ENCODE assay signal across 8 cellular contexts in the genomic region with DNA sequence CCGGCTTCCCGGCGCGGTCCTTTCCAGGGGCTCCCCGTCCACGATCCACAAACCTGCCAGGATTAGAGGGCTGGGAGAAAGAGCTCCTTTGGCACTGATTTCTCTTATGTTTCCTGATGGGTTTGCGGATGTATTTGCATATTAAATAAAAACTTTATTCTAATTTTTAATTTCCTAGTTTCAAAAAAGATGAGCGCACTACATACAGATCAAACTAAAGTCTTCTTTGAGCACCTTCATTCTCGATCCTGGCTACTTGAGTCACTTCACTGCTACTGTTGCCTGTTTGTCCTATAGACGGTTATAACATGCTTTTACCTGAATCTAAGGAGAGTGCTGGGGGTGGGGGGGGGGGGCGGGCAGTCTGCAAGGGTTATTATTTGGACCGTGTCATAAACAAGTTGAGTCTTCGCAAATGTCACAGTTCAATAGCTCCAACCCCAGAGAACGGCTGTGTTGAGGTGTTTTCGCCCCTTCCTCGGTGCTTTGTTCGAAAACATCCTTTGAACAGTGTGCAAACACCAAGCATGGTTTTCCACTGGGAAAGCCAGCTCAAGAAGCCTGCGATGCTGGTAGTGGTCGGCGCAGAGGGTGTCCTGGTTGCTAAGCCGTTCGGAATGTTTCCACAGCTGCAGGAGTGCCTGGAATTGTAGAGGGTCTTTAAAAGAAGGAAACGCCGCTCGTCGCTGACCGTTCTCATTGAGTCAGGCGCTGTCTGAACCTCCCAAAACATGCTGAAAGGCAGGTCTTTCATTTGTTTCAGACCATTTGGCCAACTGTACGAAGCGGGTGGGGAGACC. TPM values are rescaled to one million over a fixed set of nuclear protein-coding genes. Genes with fewer than 3 reads are reported as not detected.
A peak's percentile ranks its signal among the peaks of the same experiment; 100 is the strongest.
DNase-seq lines count a peak whose midpoint lies in the region; ATAC-seq and TF ChIP-seq lines count a peak whose summit lies in the region.

No MANE protein-coding gene starts in this region.

- H3K27me3 ChIP-seq in HCT116 (ENCODE audit: insufficient read depth, low read length), result no peaks in the 10 kb centered on the region
- H3K27me3 ChIP-seq in SJSA1 (replicated peaks), result no peaks in the 10 kb centered on the region
- H3K27me3 ChIP-seq in hepatocyte, result no peaks in the 10 kb centered on the region
- H3K27me3 ChIP-seq in skeletal muscle tissue (ENCODE audit: control insufficient read depth in 3 of 3, insufficient read depth in 3 of 3, low read length in 3 of 3), result no peaks in the 10 kb centered on the region

- POLR2A ChIA-PET in HCT116 (lab: Charles Lee), result interaction anchor here (1.1 to 1.7 kb wide), 4 partner anchors 10 to 89 kb away, joined by 3 to 9 read pairs (median 4); no protein-coding TSS in a partner anchor

- TF ChIP-seq POLR2A in HCT116 (IDR thresholded peaks at IDR 0.05; ENCODE audit: borderline replicate concordance, extremely low read depth, insufficient read depth, insufficient read length), result no peak

- intact Hi-C loops in HCT116 (cut with micrococcal nuclease), result loop anchor here (1.0 to 10.0 kb wide), 6 partner anchors 82 to 278 kb away; a partner anchor contains a TSS
- intact Hi-C loops in posterior vena cava (cut with DNase I), result loop anchor here (2.0 to 10.0 kb wide), 3 partner anchors 82 to 274 kb away; no protein-coding TSS in a partner anchor

- RAD21 ChIA-PET in HCT116 (lab: Charles Lee; ENCODE audit: low non-redundant PET in 1 of 2, low total read pairs in 2 of 2, uncharacterized antibody in 2 of 2, unreplicated experiment in 2 of 2), result interaction anchor here in 1 of 2 experiments (0.6 kb wide), 1 partner anchor 60 kb away, joined by 5 read pairs; no protein-coding TSS in a partner anchor

- H3K9me2 ChIP-seq in HCT116 (ENCODE audit: insufficient read depth) (no peaks in the 10 kb centered on the region), hepatocyte (replicated peaks; ENCODE audit: insufficient read depth) (no peaks in the 10 kb centered on the region)

- no peak for TF ChIP-seq RAD21 in HCT116 (IDR thresholded peaks at IDR 0.05; ENCODE audit: low read depth)

- 11% methylated on average over 30 of the region's 30 CpGs for WGBS in hepatocyte (ENCODE audit: low lambda C conversion rate, missing lambda C conversion rate)

- H4K20me1 ChIP-seq in HCT116 (ENCODE audit: insufficient read depth) (no peaks in the 10 kb centered on the region), hepatocyte (ENCODE audit: insufficient read depth, poor library complexity, severe bottlenecking) (no peaks in the 10 kb centered on the region)

- H3K27ac ChIP-seq in HCT116 (ENCODE audit: low read depth, low read length) (peak overlapping the region; percentile 75), SJSA1 (no peak overlapping the region), hepatocyte (no peak overlapping the region), skeletal muscle tissue (ENCODE audit: low read depth, low read length) (no peak overlapping the region)

- CTCF ChIA-PET in HCT116 (lab: Charles Lee), result interaction anchor here (0.9 to 1.7 kb wide), 13 partner anchors 11 to 282 kb away, joined by 3 to 8 read pairs (median 4); no protein-coding TSS in a partner anchor

- H3K4me2 ChIP-seq in HCT116 (ENCODE audit: low read length) (peak overlapping the region; percentile 100), hepatocyte (peak overlapping the region; percentile 97)

- H3K4me1 ChIP-seq in HCT116 (ENCODE audit: control insufficient read depth in 1 of 2, insufficient read depth in 2 of 2, low read length in 2 of 2) (peaks cover 10 to 28% of the 10 kb centered on the region in 2 experiments), SJSA1 (replicated peaks) (peaks cover 21% of the 10 kb centered on the region), hepatocyte (ENCODE audit: insufficient read depth) (peaks cover 6% of the 10 kb centered on the region), skeletal muscle tissue (ENCODE audit: control insufficient read depth in 3 of 3, insufficient read depth in 3 of 3, low read length in 3 of 3) (peaks cover 8 to 24% (median 16%) of the 10 kb centered on the region in 3 donors)

- no peaks in the 10 kb centered on the region for H3K9me3 ChIP-seq in HCT116 (ENCODE audit: control insufficient read depth in 1 of 2, insufficient read depth in 1 of 2, low read depth in 1 of 2, low read length in 2 of 2)
- no peaks in the 10 kb centered on the region for H3K9me3 ChIP-seq in SJSA1 (replicated peaks)
- no peaks in the 10 kb centered on the region for H3K9me3 ChIP-seq in hepatocyte (ENCODE audit: low read depth)
- no peaks in the 10 kb centered on the region for H3K9me3 ChIP-seq in skeletal muscle tissue (ENCODE audit: control insufficient read depth in 3 of 3, low read length in 3 of 3)

- H3K79me2 ChIP-seq in HCT116 (ENCODE audit: insufficient read depth, low read length) (peaks cover 13% of the 10 kb centered on the region), hepatocyte (peaks cover 24% of the 10 kb centered on the region)

- no peak for ATAC-seq in HCT116

- H3K9ac ChIP-seq in HCT116 (ENCODE audit: low read length), result peak overlapping the region; percentile 80
- H3K9ac ChIP-seq in skeletal muscle tissue (ENCODE audit: low read depth in 1 of 3, low read length in 3 of 3), result peak overlapping the region in 1 of 3 donors; percentile 76

- DNase-seq in HCT116 (ENCODE audit: low read depth, low spot score) (no peak), SJSA1 (ENCODE audit: low read depth in 1 of 2, low spot score in 2 of 2) (no peak), hepatocyte (ENCODE audit: low spot score) (no peak), NCI-H187 (lab: John Stamatoyannopoulos, UW) (no peak), posterior vena cava (ENCODE audit: low spot score) (no peak), D341Med (ENCODE audit: low spot score) (no peak), UCSD-AML1 (lab: John Stamatoyannopoulos, UW; ENCODE audit: unreplicated experiment) (no peak)

- no peaks in the 10 kb centered on the region for H3K36me3 ChIP-seq in HCT116 (ENCODE audit: control insufficient read depth in 1 of 2, insufficient read depth in 2 of 2, low read length in 2 of 2)
- peaks cover 33% of the 10 kb centered on the region for H3K36me3 ChIP-seq in SJSA1
- no peaks in the 10 kb centered on the region for H3K36me3 ChIP-seq in hepatocyte (replicated peaks; ENCODE audit: insufficient read depth, low read depth)
- H3K36me3 ChIP-seq in skeletal muscle tissue (ENCODE audit: control insufficient read depth in 3 of 3, insufficient read depth in 3 of 3, low read length in 3 of 3), result no peaks in the 10 kb centered on the region

- peak overlapping the region; percentile 96 for H2AFZ ChIP-seq in HCT116 (ENCODE audit: low read depth, low read length, poor library complexity, severe bottlenecking)
- H2AFZ ChIP-seq in hepatocyte, result peak overlapping the region; percentile 43

- peak overlapping the region; percentile 93 to 97 for H3K4me3 ChIP-seq in HCT116 (replicated peaks in 1 of 2; ENCODE audit: low read depth in 1 of 2, low read length in 2 of 2)
- peak overlapping the region; percentile 86 for H3K4me3 ChIP-seq in SJSA1
- peak overlapping the region; percentile 88 for H3K4me3 ChIP-seq in hepatocyte
- peak overlapping the region; percentile 71 to 94 (median 85) for H3K4me3 ChIP-seq in skeletal muscle tissue (ENCODE audit: low read length in 3 of 3)

- TF ChIP-seq CTCF in HCT116 (IDR thresholded peaks at IDR 0.05 in 2 of 3, conservative IDR thresholded peaks at IDR 0.05 in 1 of 3; ENCODE audit: borderline replicate concordance in 1 of 3, insufficient read depth in 1 of 3, low read depth in 2 of 3, low read length in 2 of 3), result no peak
- TF ChIP-seq CTCF in hepatocyte (IDR thresholded peaks at IDR 0.05; ENCODE audit: poor library complexity), result no peak

- no TSS peak for BruUV-seq in HCT116 (replicated peaks; lab: Mats Ljungman, UMichigan)

TF ChIP-seq in HCT116, 20 proteins besides CTCF, POLR2A, EP300 and RAD21 (continues in another document):
- TF ChIP-seq SIN3A (IDR thresholded peaks at IDR 0.05; ENCODE audit: low read depth) (no peak), FOSL1 (IDR thresholded peaks at IDR 0.05; ENCODE audit: low read depth) (no peak), TCF7L2 (IDR thresholded peaks at IDR 0.05; ENCODE audit: borderline replicate concordance, extremely low read depth, insufficient read depth, insufficient read length) (no peak), CBX3 (IDR thresholded peaks at IDR 0.05; ENCODE audit: low read depth) (no peak)
- TF ChIP-seq, protein P1, sequence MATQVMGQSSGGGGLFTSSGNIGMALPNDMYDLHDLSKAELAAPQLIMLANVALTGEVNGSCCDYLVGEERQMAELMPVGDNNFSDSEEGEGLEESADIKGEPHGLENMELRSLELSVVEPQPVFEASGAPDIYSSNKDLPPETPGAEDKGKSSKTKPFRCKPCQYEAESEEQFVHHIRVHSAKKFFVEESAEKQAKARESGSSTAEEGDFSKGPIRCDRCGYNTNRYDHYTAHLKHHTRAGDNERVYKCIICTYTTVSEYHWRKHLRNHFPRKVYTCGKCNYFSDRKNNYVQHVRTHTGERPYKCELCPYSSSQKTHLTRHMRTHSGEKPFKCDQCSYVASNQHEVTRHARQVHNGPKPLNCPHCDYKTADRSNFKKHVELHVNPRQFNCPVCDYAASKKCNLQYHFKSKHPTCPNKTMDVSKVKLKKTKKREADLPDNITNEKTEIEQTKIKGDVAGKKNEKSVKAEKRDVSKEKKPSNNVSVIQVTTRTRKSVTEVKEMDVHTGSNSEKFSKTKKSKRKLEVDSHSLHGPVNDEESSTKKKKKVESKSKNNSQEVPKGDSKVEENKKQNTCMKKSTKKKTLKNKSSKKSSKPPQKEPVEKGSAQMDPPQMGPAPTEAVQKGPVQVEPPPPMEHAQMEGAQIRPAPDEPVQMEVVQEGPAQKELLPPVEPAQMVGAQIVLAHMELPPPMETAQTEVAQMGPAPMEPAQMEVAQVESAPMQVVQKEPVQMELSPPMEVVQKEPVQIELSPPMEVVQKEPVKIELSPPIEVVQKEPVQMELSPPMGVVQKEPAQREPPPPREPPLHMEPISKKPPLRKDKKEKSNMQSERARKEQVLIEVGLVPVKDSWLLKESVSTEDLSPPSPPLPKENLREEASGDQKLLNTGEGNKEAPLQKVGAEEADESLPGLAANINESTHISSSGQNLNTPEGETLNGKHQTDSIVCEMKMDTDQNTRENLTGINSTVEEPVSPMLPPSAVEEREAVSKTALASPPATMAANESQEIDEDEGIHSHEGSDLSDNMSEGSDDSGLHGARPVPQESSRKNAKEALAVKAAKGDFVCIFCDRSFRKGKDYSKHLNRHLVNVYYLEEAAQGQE (IDR thresholded peaks at IDR 0.05; ENCODE audit: low read depth), result no peak

RNA-seq across cellular contexts. Expression of a gene that starts 1.1 kb away (rescaled TPM):
- total RNA-seq in HCT116 (2021; ENCODE audit: unreplicated experiment), result 22.9 TPM
- 14.5 and 15.3 TPM in 2 replicates for polyA plus RNA-seq in HCT116 (2012)
- 27.0 and 45.9 TPM in 2 replicates for total RNA-seq in SJSA1 (2014; rRNA removed; shearing (Covaris generic))
- 5.2 and 19.3 TPM in 2 replicates for total RNA-seq in hepatocyte
- polyA plus RNA-seq in hepatocyte, result 11.3 and 18.0 TPM in 2 replicates
- 12.0 TPM for total RNA-seq in skeletal muscle tissue
- total RNA-seq in posterior vena cava, result 10 to 100 TPM; 25.2 to 33.6 TPM

RNA-seq across cellular contexts. Expression of a gene that starts 4.9 kb away (rescaled TPM):
- total RNA-seq in HCT116 (2021; ENCODE audit: unreplicated experiment) (not detected), hepatocyte (not detected in 2 replicates), skeletal muscle tissue (not detected), posterior vena cava (not detected)
- not detected in 2 replicates for polyA plus RNA-seq in HCT116 (2012)
- not detected in 2 replicates for total RNA-seq in SJSA1 (2014; rRNA removed; shearing (Covaris generic))
- polyA plus RNA-seq in hepatocyte, result not detected in 2 replicates
